3 cellular contexts compared by ENCODE assay signal in the genomic region with DNA sequence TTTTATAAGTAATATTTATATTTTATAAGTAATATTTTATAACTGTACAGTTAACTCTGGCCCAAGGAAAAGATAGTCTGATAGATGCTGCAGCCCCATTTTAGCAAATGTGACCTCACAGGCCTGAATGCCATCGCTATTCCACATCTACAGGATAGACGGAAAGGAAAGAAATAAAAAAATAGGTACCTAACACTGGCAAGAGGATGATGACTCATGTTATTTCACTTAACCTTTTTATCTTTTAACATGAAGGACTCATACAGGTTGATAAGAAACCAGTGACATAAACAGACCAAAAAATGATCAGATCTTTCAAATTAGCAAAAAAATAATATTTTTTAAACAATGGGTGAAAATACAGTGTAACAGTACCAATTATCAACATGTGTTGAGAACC.
TF ChIP-seq lines count a peak whose summit lies in the region.

No MANE protein-coding gene starts in this region.

TF ChIP-seq in SK-N-SH, 30 proteins besides CTCF, POLR2A, EP300 and RAD21:
- TF ChIP-seq MXI1 (IDR thresholded peaks at IDR 0.05; ENCODE audit: low read depth, low read length) (no peak), FOSL2 (IDR thresholded peaks at IDR 0.05; ENCODE audit: borderline replicate concordance, low read depth) (peak; percentile 33; the same call in 1 of the 2 replicates)

TF ChIP-seq in SK-N-SH treated with all-trans-retinoic acid at 6 μM for 48 hours, 23 proteins besides CTCF, POLR2A, EP300 and RAD21:
- no peak for TF ChIP-seq TOX (CRISPR knock-in tag; IDR thresholded peaks at IDR 0.05; ENCODE audit: borderline replicate concordance)

TF ChIP-seq in endothelial cell of umbilical vein, 7 proteins besides CTCF, POLR2A, EP300 and RAD21:
- TF ChIP-seq JUN (IDR thresholded peaks at IDR 0.05; ENCODE audit: borderline replicate concordance, insufficient read depth, insufficient read length, low read depth): peak; percentile 42
- TF ChIP-seq GATA2 (IDR thresholded peaks at IDR 0.05; ENCODE audit: insufficient read depth, insufficient read length, low read depth, low read length): peak; percentile 63
- peak; percentile 62 for TF ChIP-seq FOS (IDR thresholded peaks at IDR 0.05; ENCODE audit: borderline replicate concordance, insufficient read depth, low read length)
- no peak for TF ChIP-seq EZH2 (IDR thresholded peaks at IDR 0.05; ENCODE audit: borderline replicate concordance, low read depth, low read length, severe bottlenecking)
- TF ChIP-seq, protein P1, sequence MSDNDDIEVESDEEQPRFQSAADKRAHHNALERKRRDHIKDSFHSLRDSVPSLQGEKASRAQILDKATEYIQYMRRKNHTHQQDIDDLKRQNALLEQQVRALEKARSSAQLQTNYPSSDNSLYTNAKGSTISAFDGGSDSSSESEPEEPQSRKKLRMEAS (IDR thresholded peaks at IDR 0.05; ENCODE audit: insufficient read depth, insufficient read length): no peak
